1 cellular context compared by ENCODE assay signal in genomic region chr2:119311371-119311770, GRCh38.
TF ChIP-seq lines count a peak whose summit lies in the region.

No MANE protein-coding gene starts in this region.

TF ChIP-seq in WTC11, 78 proteins besides CTCF, POLR2A, EP300 and RAD21 (continued from another document):
- TF ChIP-seq ZNF532 (CRISPR knock-in tag; IDR thresholded peaks at IDR 0.05; ENCODE audit: borderline replicate concordance) (no peak), E2F5 (CRISPR knock-in tag; IDR thresholded peaks at IDR 0.05) (no peak), OVOL2 (CRISPR knock-in tag; IDR thresholded peaks at IDR 0.05; ENCODE audit: borderline replicate concordance) (no peak), ZNF671 (CRISPR knock-in tag; IDR thresholded peaks at IDR 0.05) (no peak), TCF7 (CRISPR knock-in tag; IDR thresholded peaks at IDR 0.05; ENCODE audit: low read depth) (no peak)
